In genomic region chr5:93585054-93585751, GRCh38 we compare ENCODE assay signal across 8 cellular contexts. TPM values are rescaled to one million over a fixed set of nuclear protein-coding genes. Genes with fewer than 3 reads are reported as not detected.
DNase-seq lines count a peak whose midpoint lies in the region; ATAC-seq and TF ChIP-seq lines count a peak whose summit lies in the region.

No MANE protein-coding gene starts in this region.

- H3K4me3 ChIP-seq in AG04449 (ENCODE audit: low read depth, low read length): peak overlapping the region; percentile 80
- peak overlapping the region; percentile 25; the same call in 1 of the 2 replicates for H3K4me3 ChIP-seq in H7 (ENCODE audit: insufficient read depth, low read depth, low read length)
- peak overlapping the region; percentile 21 for H3K4me3 ChIP-seq in hepatocyte
- peak overlapping the region; percentile 30 to 72 (median 50) for H3K4me3 ChIP-seq in spleen

- H3K9me3 ChIP-seq in hepatocyte (ENCODE audit: low read depth) (no peaks in the 10 kb centered on the region), spleen (peaks cover 0 to 9% (median 0%) of the 10 kb centered on the region in 8 donors)

- no peak for TF ChIP-seq POLR2A in spleen (IDR thresholded peaks at IDR 0.05)

- H3K27me3 ChIP-seq in H7 (ENCODE audit: control insufficient read depth, insufficient read depth, low read length): peaks cover 89% of the 10 kb centered on the region
- H3K27me3 ChIP-seq in hepatocyte: peaks cover 77% of the 10 kb centered on the region
- peaks cover 8 to 98% (median 69%) of the 10 kb centered on the region in 7 donors for H3K27me3 ChIP-seq in spleen (replicated peaks in 1 of 7)

- H2AFZ ChIP-seq in hepatocyte: no peak overlapping the region

- no peaks in the 10 kb centered on the region for H3K36me3 Mint-ChIP-seq in activated T-cell treated with anti-CD3 and anti-CD28 coated beads, Interleukin-2, amount 50 U/mL, for 4 hours (ENCODE audit: insufficient read depth)

- peaks cover 4% of the 10 kb centered on the region for H3K9me3 Mint-ChIP-seq in activated T-cell treated with anti-CD3 and anti-CD28 coated beads, Interleukin-2, amount 50 U/mL, for 4 hours

- peaks cover 21% of the 10 kb centered on the region for H3K4me1 Mint-ChIP-seq in activated T-cell treated with anti-CD3 and anti-CD28 coated beads, Interleukin-2, amount 50 U/mL, for 4 hours (ENCODE audit: low read depth)

- H3K4me1 ChIP-seq in hepatocyte (ENCODE audit: insufficient read depth) (peaks cover 10% of the 10 kb centered on the region), spleen (peaks cover 2 to 59% (median 36%) of the 10 kb centered on the region in 6 donors)

- peaks cover 8% of the 10 kb centered on the region for H3K79me2 ChIP-seq in hepatocyte

- peaks cover 13% of the 10 kb centered on the region for H4K20me1 ChIP-seq in hepatocyte (ENCODE audit: insufficient read depth, poor library complexity, severe bottlenecking)

- H3K27me3 Mint-ChIP-seq in activated T-cell treated with anti-CD3 and anti-CD28 coated beads, Interleukin-2, amount 50 U/mL, for 4 hours (ENCODE audit: low read depth): peaks cover 54% of the 10 kb centered on the region

- DNase-seq in AG04449 (ENCODE audit: low read depth, low spot score) (no peak), H7 (peak; percentile 88), hepatocyte (ENCODE audit: low spot score) (no peak), spleen (no peak), DMS153 (lab: John Stamatoyannopoulos, UW) (no peak), NCI-H2107 (lab: John Stamatoyannopoulos, UW) (no peak)
- DNase-seq in activated T-cell treated with anti-CD3 and anti-CD28 coated beads, Interleukin-2, amount 50 U/mL, for 4 hours: no peak
- no peak for DNase-seq in stimulated activated CD4-positive, alpha-beta T cell treated with anti-CD3 and anti-CD28 coated beads, Interleukin-2, amount 100 ng/mL, for 48 hours

- no peak overlapping the region for H3K27ac ChIP-seq in hepatocyte
- H3K27ac ChIP-seq in spleen: peak overlapping the region in 3 of 8 donors; percentile 34 to 84 (median 43)

- peak overlapping the region; percentile 94 for H3K4me2 ChIP-seq in hepatocyte

- CTCF ChIA-PET in AG04449 (lab: Yijun Ruan, JAX): interaction anchor here (1.3 to 2.6 kb wide), 2 partner anchors 200 to 215 kb away, joined by 3 to 18 read pairs; no protein-coding TSS in a partner anchor

- intact Hi-C loops in spleen (cut with DNase I; ENCODE audit: low total_unique reads): no loop called here

- under 1% methylated on average over 55 of the region's 68 CpGs for WGBS in hepatocyte (ENCODE audit: low lambda C conversion rate, missing lambda C conversion rate)
- WGBS in spleen, 5 donors: 1 to 4% (median 3%) methylated on average over 47 to 68 of the region's 68 CpGs

- no peaks in the 10 kb centered on the region for H3K9me2 ChIP-seq in hepatocyte (replicated peaks; ENCODE audit: insufficient read depth)

- no peaks in the 10 kb centered on the region for H3K36me3 ChIP-seq in H7 (replicated peaks; ENCODE audit: control insufficient read depth, insufficient read depth, low read length)
- no peaks in the 10 kb centered on the region for H3K36me3 ChIP-seq in hepatocyte (replicated peaks; ENCODE audit: insufficient read depth, low read depth)
- peaks cover 0 to 6% (median 0%) of the 10 kb centered on the region in 6 donors for H3K36me3 ChIP-seq in spleen

- no peak for ATAC-seq in activated T-cell treated with anti-CD3 and anti-CD28 coated beads, Interleukin-2, amount 50 U/mL, for 4 hours

- peak overlapping the region; percentile 69 for H3K4me3 Mint-ChIP-seq in activated T-cell treated with anti-CD3 and anti-CD28 coated beads, Interleukin-2, amount 50 U/mL, for 4 hours

- POLR2A ChIA-PET in AG04449 (lab: Yijun Ruan, JAX): no interaction called here

- TF ChIP-seq CTCF in AG04449 (IDR thresholded peaks at IDR 0.05; ENCODE audit: insufficient read depth, low read length, missing control alignments) (no peak), hepatocyte (IDR thresholded peaks at IDR 0.05; ENCODE audit: poor library complexity) (no peak), spleen (IDR thresholded peaks at IDR 0.05 in 8 of 11, conservative IDR thresholded peaks at IDR 0.05 in 3 of 11) (no peak)

RNA-seq across cellular contexts. Expression of gene NR2F1, which starts 2.2 kb away (rescaled TPM):
- not detected in 2 replicates for total RNA-seq in H7 (2014; rRNA removed; shearing (Covaris generic))
- total RNA-seq in activated T-cell treated with anti-CD3 and anti-CD28 coated beads, Interleukin-2, amount 50 U/mL, for 4 hours: under 1 TPM; 0.08 to 0.21 (median 0.10) TPM
- total RNA-seq in hepatocyte: 15.9 and 19.9 TPM in 2 replicates
- polyA plus RNA-seq in hepatocyte: 7.3 and 8.9 TPM in 2 replicates
- 10 to 100 TPM in 6 of 7 donors, 1 to 10 TPM in 1; 9.6 to 28.8 (median 13.6) TPM for total RNA-seq in spleen
- 1 to 10 TPM; 2.0 to 4.4 (median 3.5) TPM for polyA plus RNA-seq in spleen

RNA-seq across cellular contexts. Expression of gene NR2F1-AS1, which starts 4.2 kb away (rescaled TPM):
- total RNA-seq in H7 (2014; rRNA removed; shearing (Covaris generic)): 1.1 and 1.8 TPM in 2 replicates
- not detected for total RNA-seq in activated T-cell treated with anti-CD3 and anti-CD28 coated beads, Interleukin-2, amount 50 U/mL, for 4 hours
- 8.2 and 8.4 TPM in 2 replicates for total RNA-seq in hepatocyte
- polyA plus RNA-seq in hepatocyte: 8.6 and 9.3 TPM in 2 replicates
- total RNA-seq in spleen: 10 to 100 TPM in 4 of 7 donors, 1 to 10 TPM in 3; 5.9 to 21.6 (median 11.3) TPM
- polyA plus RNA-seq in spleen: 1 to 10 TPM; 6.2 to 8.6 (median 7.6) TPM

Comparison
In these comparisons a context has a peak if more than half of its experiments do, and no peak if none do; other contexts are left out.
1. H3K4me3 ChIP-seq: peak in every context shown above with its lines; median percentile 80 in AG04449; 50 in spleen; 25 in H7; 21 in hepatocyte.
2. RNA of gene NR2F1, which starts 2.2 kb away (total RNA-seq): 15.9 to 19.9 TPM in hepatocyte and 9.6 to 28.8 TPM in spleen; 0.08 to 0.21 TPM in activated T-cell treated with anti-CD3 and anti-CD28 coated beads, Interleukin-2, amount 50 U/mL, for 4 hours and not detected in H7; every median in the first group is over 4 times any median in the second.